Comparison of ENCODE assay signal across 14 cellular contexts in the genomic region with DNA sequence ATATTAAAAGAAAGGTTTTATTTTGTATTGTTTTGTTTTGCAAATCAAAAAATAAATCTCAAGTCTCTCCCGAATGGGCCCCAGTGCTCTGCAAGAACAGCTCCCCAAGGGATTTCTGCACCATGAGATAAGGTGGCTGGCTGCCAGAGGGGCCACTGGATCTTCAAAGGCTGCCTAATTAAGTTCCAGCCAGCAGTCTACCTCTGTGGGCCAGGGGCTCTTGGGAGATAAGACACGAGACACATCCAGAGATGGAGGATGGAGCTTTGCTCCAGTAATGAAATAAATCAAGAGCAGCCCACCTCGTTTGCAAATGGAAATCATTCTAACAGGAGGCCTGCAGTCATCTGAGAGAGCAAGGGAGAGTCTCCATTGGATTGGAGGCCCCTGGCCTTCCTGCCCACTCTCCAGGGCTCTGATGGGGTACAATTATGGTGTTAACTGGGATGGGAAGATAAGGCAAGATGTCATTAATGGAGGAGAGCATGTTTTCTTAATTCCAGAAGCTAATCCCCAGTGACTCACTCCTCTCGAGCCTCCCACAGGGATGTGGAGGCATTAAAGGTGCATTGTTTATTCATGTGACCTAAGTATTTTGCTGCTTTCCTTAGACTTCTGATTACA.
DNase-seq lines count a peak whose midpoint lies in the region; ATAC-seq and TF ChIP-seq lines count a peak whose summit lies in the region.
"Had no signal": no experiment of that assay in that cellular context is flagged by ENCODE, and none has a peak within 500 bp of the region (broad histone marks: within the 10 kb centered on the region; RNA-seq: fewer than 3 reads in every experiment).

No MANE protein-coding gene starts in this region.

- TF ChIP-seq CTCF in A673 (conservative IDR thresholded peaks at IDR 0.05; ENCODE audit: low read depth, low read length) (no peak), gastroesophageal sphincter (IDR thresholded peaks at IDR 0.05) (no peak)

- CTCF ChIA-PET in A673 (lab: Charles Lee), result interaction anchor here (0.6 to 0.7 kb wide), 2 partner anchors 88 to 781 kb away, joined by 3 read pairs; no protein-coding TSS in a partner anchor

- BruUV-seq in A673 (replicated peaks; lab: Mats Ljungman, UMichigan), result no TSS peak

- H3K9me3 ChIP-seq in A673 (ENCODE audit: low read depth, low read length, poor library complexity, severe bottlenecking) (no peaks in the 10 kb centered on the region), gastroesophageal sphincter (no peaks in the 10 kb centered on the region)
- H3K9me3 ChIP-seq: breast epithelium, SJCRH30 had no signal

- H3K4me3 ChIP-seq in A673 (ENCODE audit: low read depth, low read length, poor library complexity, severe bottlenecking), result no peak overlapping the region
- H3K4me3 ChIP-seq in gastroesophageal sphincter, result no peak overlapping the region
- H3K4me3 ChIP-seq: breast epithelium, SJCRH30 had no signal

- 60 to 89% methylated on average over 3 of the region's 4 CpGs for WGBS in gastroesophageal sphincter (ENCODE audit: low coverage in 1 of 2), 2 donors

- ATAC-seq in gastroesophageal sphincter (no peak), GM19324 (IDR thresholded peaks at IDR 0.05; ENCODE audit: low FRiP score, unreplicated experiment) (no peak)

- H3K27ac ChIP-seq in A673 (ENCODE audit: low read depth, low read length, poor library complexity, severe bottlenecking) (no peak overlapping the region), gastroesophageal sphincter (no peak overlapping the region)
- H3K27ac ChIP-seq: breast epithelium, SJCRH30 had no signal

- H3K4me1 ChIP-seq in A673 (ENCODE audit: insufficient read depth, low read length, poor library complexity, severe bottlenecking) (peaks cover 28% of the 10 kb centered on the region), gastroesophageal sphincter (no peaks in the 10 kb centered on the region)
- H3K4me1 ChIP-seq: breast epithelium, SJCRH30 had no signal

- H3K27me3 ChIP-seq in A673 (replicated peaks; ENCODE audit: insufficient read depth, low read depth, low read length, poor library complexity), result no peaks in the 10 kb centered on the region
- H3K27me3 ChIP-seq in gastroesophageal sphincter, result no peaks in the 10 kb centered on the region
- H3K27me3 ChIP-seq: breast epithelium, SJCRH30 had no signal

- POLR2A ChIA-PET in A673 (lab: Charles Lee; ENCODE audit: low non-redundant PET), result no interaction called here

- TF ChIP-seq POLR2A in gastroesophageal sphincter (IDR thresholded peaks at IDR 0.05), result no peak

- no peak for TF ChIP-seq EP300 in gastroesophageal sphincter (IDR thresholded peaks at IDR 0.05)

- peak; percentile 80 for DNase-seq in A673 (ENCODE audit: low spot score)
- DNase-seq in GM03348 (ENCODE audit: low spot score), result peak; percentile 41
- peak; percentile 98 for DNase-seq in SK-N-DZ (ENCODE audit: low spot score)
- DNase-seq in iris pigment epithelial cell (ENCODE audit: low read depth), result peak; percentile 10
- DNase-seq in SHP77 treated with DMSO at 0.1 percent for 48 hours (lab: John Stamatoyannopoulos, UW), result no peak
- no peak for DNase-seq in HPDE6-E6E7 (ENCODE audit: extremely low spot score)
- DNase-seq: activated CD4-positive, alpha-beta T cell treated with anti-CD3 and anti-CD28 coated beads for 48 hours; activated naive CD4-positive, alpha-beta T cell treated with anti-CD3 and anti-CD28 coated beads, Interleukin-2, amount 10 ng/mL, durations not matched to agents 7 days and 5 days; NCI-H2227 treated with DMSO at 0.1 percent for 48 hours; retina; SJCRH30 had no signal

- H3K36me3 ChIP-seq in A673 (ENCODE audit: insufficient read depth, low read length, poor library complexity, severe bottlenecking) (no peaks in the 10 kb centered on the region), gastroesophageal sphincter (no peaks in the 10 kb centered on the region)
- H3K36me3 ChIP-seq: breast epithelium, SJCRH30 had no signal

- intact Hi-C loops in A673 (cut with micrococcal nuclease; ENCODE audit: unreplicated experiment), result no loop called here

Comparison
In these comparisons a context has a peak if more than half of its experiments do, and no peak if none do; other contexts are left out.
1. DNase-seq: peak in A673 (single experiment), GM03348 (single experiment), SK-N-DZ (single experiment) and iris pigment epithelial cell (single experiment); none in SHP77 treated with DMSO at 0.1 percent for 48 hours (single experiment) and HPDE6-E6E7 (single experiment).